Comparison of ENCODE assay signal across 4 cellular contexts in genomic region chr19:50815443-50815842, GRCh38.
TF ChIP-seq lines count a peak whose summit lies in the region.

No MANE protein-coding gene starts in this region.

TF ChIP-seq in SK-N-SH, 30 proteins besides CTCF, POLR2A, EP300 and RAD21:
- peak; percentile 43; the same call in 1 of the 2 replicates for TF ChIP-seq USF1 (IDR thresholded peaks at IDR 0.05; ENCODE audit: borderline replicate concordance, low read depth)
- TF ChIP-seq USF2 (IDR thresholded peaks at IDR 0.05; ENCODE audit: borderline replicate concordance, low read depth, low read length), result no peak

TF ChIP-seq in SK-N-SH treated with all-trans-retinoic acid at 6 μM for 48 hours, 23 proteins besides CTCF, POLR2A, EP300 and RAD21:
- TF ChIP-seq BACH2 (CRISPR knock-in tag; IDR thresholded peaks at IDR 0.05; ENCODE audit: borderline replicate concordance) (no peak), ZNF70 (CRISPR knock-in tag; IDR thresholded peaks at IDR 0.05) (no peak), SNAI2 (CRISPR knock-in tag; IDR thresholded peaks at IDR 0.05) (no peak), ZNF8 (CRISPR knock-in tag; IDR thresholded peaks at IDR 0.05) (no peak), TOX (CRISPR knock-in tag; IDR thresholded peaks at IDR 0.05; ENCODE audit: borderline replicate concordance) (no peak), ESRRG (CRISPR knock-in tag; IDR thresholded peaks at IDR 0.05) (no peak), ZFP30 (CRISPR knock-in tag; IDR thresholded peaks at IDR 0.05) (no peak), TCF4 (CRISPR knock-in tag; IDR thresholded peaks at IDR 0.05; ENCODE audit: borderline replicate concordance) (no peak), POU6F1 (CRISPR knock-in tag; IDR thresholded peaks at IDR 0.05; ENCODE audit: borderline replicate concordance, low read depth) (no peak)

TF ChIP-seq in Ishikawa, 13 proteins besides CTCF, POLR2A, EP300 and RAD21:
- TF ChIP-seq NFIC (IDR thresholded peaks at IDR 0.05) (no peak), REST (IDR thresholded peaks at IDR 0.05; ENCODE audit: low read depth) (no peak), USF1 (IDR thresholded peaks at IDR 0.05) (peak; percentile 60; the same call in 1 of the 2 replicates), TAF1 (IDR thresholded peaks at IDR 0.05; ENCODE audit: low read depth) (no peak)

TF ChIP-seq in K562, 482 proteins besides CTCF, POLR2A, EP300 and RAD21:
- no peak for TF ChIP-seq ETV5 (CRISPR knock-in tag; IDR thresholded peaks at IDR 0.05; ENCODE audit: low read depth)
- TF ChIP-seq USF1 (CRISPR knock-in tag; IDR thresholded peaks at IDR 0.05), result peak; percentile 87
- no peak for TF ChIP-seq AFF1 (IDR thresholded peaks at IDR 0.05; ENCODE audit: low read depth in 1 of 2, partially characterized antibody in 2 of 2)
- no peak for TF ChIP-seq CBX1 (IDR thresholded peaks at IDR 0.05; ENCODE audit: low read depth)
- peak; percentile 75 for TF ChIP-seq RAD51 (IDR thresholded peaks at IDR 0.05; ENCODE audit: borderline replicate concordance, low read depth)
- TF ChIP-seq ILK (tag; IDR thresholded peaks at IDR 0.05; ENCODE audit: borderline replicate concordance, low read depth), result no peak
- no peak for TF ChIP-seq ZNF212 (CRISPR knock-in tag; IDR thresholded peaks at IDR 0.05)
- no peak for TF ChIP-seq PKNOX1 (IDR thresholded peaks at IDR 0.05)
- TF ChIP-seq NFYB (IDR thresholded peaks at IDR 0.05; ENCODE audit: extremely low read depth, insufficient read length), result peak; percentile 61
- no peak for TF ChIP-seq TCF7 (IDR thresholded peaks at IDR 0.05; ENCODE audit: borderline replicate concordance)
- 0 out of 2 replicates have a peak, but pooled peaks have one; percentile 46 for TF ChIP-seq FOXK1 (CRISPR knock-in tag; IDR thresholded peaks at IDR 0.05; ENCODE audit: borderline replicate concordance)
- peak; percentile 73 for TF ChIP-seq USF2 (CRISPR knock-in tag; IDR thresholded peaks at IDR 0.05)
- no peak for TF ChIP-seq JUND (IDR thresholded peaks at IDR 0.05; ENCODE audit: borderline replicate concordance, low read depth, low read length)
- no peak for TF ChIP-seq JUND (tag; IDR thresholded peaks at IDR 0.05; ENCODE audit: borderline replicate concordance, low read depth, low read length)
- TF ChIP-seq ZNF444 (CRISPR knock-in tag; IDR thresholded peaks at IDR 0.05), result no peak
- no peak for TF ChIP-seq CEBPG (CRISPR knock-in tag; IDR thresholded peaks at IDR 0.05)
- TF ChIP-seq CEBPG (tag; conservative IDR thresholded peaks at IDR 0.05 in 1 of 2, IDR thresholded peaks at IDR 0.05 in 1 of 2), result no peak
